ENCODE assay signal across 8 cellular contexts in the genomic region with DNA sequence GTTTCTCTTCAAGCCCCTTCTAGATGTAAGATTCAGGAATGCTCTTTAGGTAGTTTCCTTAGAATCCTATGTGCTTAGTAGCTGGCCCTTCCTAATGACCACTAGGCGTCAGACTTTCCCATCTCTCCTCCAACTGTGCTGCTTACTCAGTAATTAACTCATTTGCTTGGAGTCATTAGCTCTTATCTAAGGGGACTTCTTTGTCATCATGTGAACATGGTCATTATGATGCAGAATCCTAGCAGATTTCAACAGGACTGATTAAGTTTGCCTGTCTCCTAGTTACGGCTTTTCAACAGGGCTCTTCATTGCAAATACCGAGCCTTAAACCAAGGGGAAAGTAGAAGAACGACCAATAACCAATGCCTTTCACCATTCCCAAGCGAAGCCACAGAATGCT. TPM values are rescaled to one million over a fixed set of nuclear protein-coding genes. Genes with fewer than 3 reads are reported as not detected.
DNase-seq lines count a peak whose midpoint lies in the region; ATAC-seq and TF ChIP-seq lines count a peak whose summit lies in the region.

No MANE protein-coding gene starts in this region.

- no peak overlapping the region for H3K4me3 ChIP-seq in transverse colon

- intact Hi-C loops in transverse colon (cut with DNase I; ENCODE audit: low total_unique reads): no loop called here

- no peak for TF ChIP-seq EP300 in transverse colon (IDR thresholded peaks at IDR 0.05; ENCODE audit: low read depth)

- 0 to 49% methylated on average over 1 to 5 of the region's 5 CpGs for WGBS in transverse colon (ENCODE audit: low coverage in 1 of 2), 2 donors

- peak; percentile 66 for DNase-seq in GM03348 (ENCODE audit: low spot score)
- peak; percentile 56 for DNase-seq in NCI-H1694 (lab: John Stamatoyannopoulos, UW)
- DNase-seq in amniotic epithelial cell (ENCODE audit: low read depth): peak; percentile 64
- peak; percentile 32 to 53 for DNase-seq in hippocampal formation (lab: John Stamatoyannopoulos, UW)
- DNase-seq in transverse colon: no peak
- no peak for DNase-seq in DMS79 (lab: John Stamatoyannopoulos, UW)

- H3K9me3 ChIP-seq in transverse colon: no peaks in the 10 kb centered on the region

- no peak overlapping the region for H3K27ac ChIP-seq in transverse colon

- peak; percentile 16 to 51 (median 20) for TF ChIP-seq CTCF in transverse colon (IDR thresholded peaks at IDR 0.05)

- H3K36me3 ChIP-seq in transverse colon: no peaks in the 10 kb centered on the region

- H3K27me3 ChIP-seq in transverse colon: no peaks in the 10 kb centered on the region

- ATAC-seq in GM18505 (IDR thresholded peaks at IDR 0.05; ENCODE audit: unreplicated experiment) (no peak), HG03025 (IDR thresholded peaks at IDR 0.05; ENCODE audit: low FRiP score, unreplicated experiment) (no peak)

- in situ Hi-C loops in transverse colon (cut with MboI; ENCODE audit: low pct_ligation_motif_present in 1 of 4, low pct_unique_long_range_greater_than_20kb in 1 of 4, low sequenced_read_pairs in 3 of 4): no loop called here

- TF ChIP-seq POLR2A in transverse colon (IDR thresholded peaks at IDR 0.05) (no peak), GM18505 (IDR thresholded peaks at IDR 0.05; ENCODE audit: borderline replicate concordance, extremely low read depth, insufficient read depth, insufficient read length) (no peak)

- H3K4me1 ChIP-seq in transverse colon: no peaks in the 10 kb centered on the region

RNA-seq across cellular contexts. Expression of a gene that starts 46.4 kb away (rescaled TPM):
- not detected for total RNA-seq in transverse colon

Comparison
In these comparisons a context has a peak if more than half of its experiments do, and no peak if none do; other contexts are left out.
1. DNase-seq: peak in GM03348 (single experiment), NCI-H1694 (single experiment), amniotic epithelial cell (single experiment) and hippocampal formation (2 of 2); none in transverse colon (single experiment) and DMS79 (single experiment).